Comparison of ENCODE assay signal across 24 cellular contexts in the genomic region with DNA sequence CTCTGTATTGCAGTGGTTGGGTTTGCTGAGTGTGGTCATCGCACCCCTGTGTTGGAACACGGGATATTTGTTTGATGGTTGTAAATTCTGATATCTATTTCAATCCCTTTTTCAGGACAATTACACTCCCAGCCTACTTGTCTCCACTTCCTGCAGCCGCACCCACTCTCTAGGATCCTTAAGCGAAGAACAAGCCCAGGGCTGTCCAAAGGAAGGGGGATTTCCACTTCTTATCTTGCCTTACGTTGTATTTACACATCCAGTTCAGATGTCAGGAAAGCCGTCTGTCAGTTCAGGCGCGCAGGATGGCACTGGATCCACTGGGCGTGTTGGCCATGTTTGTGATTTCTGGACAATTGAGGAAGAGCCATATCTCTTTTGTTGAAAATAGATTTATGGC.
"Had no signal": no experiment of that assay in that cellular context is flagged by ENCODE, and none has a peak within 500 bp of the region (broad histone marks: within the 10 kb centered on the region; RNA-seq: fewer than 3 reads in every experiment).

No MANE protein-coding gene starts in this region.

- DNase-seq: activated B cell treated with CpG ODN at 0.5 μM for 24 hours; activated CD4-positive, alpha-beta T cell treated with anti-CD3 and anti-CD28 coated beads, Interleukin-2, amount 50 U/mL, for 1 hour; activated CD8-positive, alpha-beta T cell treated with anti-CD3 and anti-CD28 coated beads for 36 hours; activated gamma-delta T cell treated with Interleukin-2 at 50 U/mL for 16 hours; activated naive CD4-positive, alpha-beta T cell treated with anti-CD3 and anti-CD28 coated beads, Interleukin-2, amount 50 U/mL, for 16 hours; activated T-cell treated with anti-CD3 and anti-CD28 coated beads, Interleukin-2, amount 50 U/mL, for 4 hours; amygdala; dermis blood vessel endothelial cell; effector CD4-positive, alpha-beta T cell; esophagus squamous epithelium; foreskin melanocyte; heart right ventricle; naive thymus-derived CD4-positive, alpha-beta T cell; nucleus accumbens; right cardiac atrium; stimulated activated CD4-positive, alpha-beta T cell treated with anti-CD3 and anti-CD28 coated beads, Interleukin-4, amount 100 ng/mL, for 1 hour; stimulated activated naive CD8-positive, alpha-beta T cell treated with anti-CD3 and anti-CD28 coated beads, Interleukin-15, Interleukin-2, amounts not matched to agents 100 U/mL and 50 U/mL, for 24 hours; testis; trophoblast cell had no signal

- H3K4me1 ChIP-seq: breast epithelium, heart right ventricle, parathyroid adenoma, testis, vagina had no signal

- H3K9me3 ChIP-seq: esophagus squamous epithelium, testis, vagina had no signal

- H3K36me3 ChIP-seq: breast epithelium, esophagus squamous epithelium, heart right ventricle, vagina had no signal

- H3K4me3 ChIP-seq: breast epithelium, esophagus squamous epithelium, heart right ventricle, testis, vagina had no signal

- H3K27ac ChIP-seq: breast epithelium, esophagus squamous epithelium, heart right ventricle, parathyroid adenoma, testis, vagina had no signal

- ATAC-seq: activated CD8-positive, alpha-beta T cell treated with anti-CD3 and anti-CD28 coated beads for 36 hours; activated T-cell treated with anti-CD3 and anti-CD28 coated beads, Interleukin-2, amount 50 U/mL, for 4 hours; activated T-helper 17 cell treated with anti-CD3 and anti-CD28 coated beads, Interleukin-2, amount 50 U/mL, for 72 hours; heart right ventricle; left lobe of liver; naive thymus-derived CD4-positive, alpha-beta T cell; right cardiac atrium; stimulated activated naive CD8-positive, alpha-beta T cell treated with anti-CD3 and anti-CD28 coated beads, Interleukin-15, Interleukin-2, amounts not matched to agents 100 U/mL and 50 U/mL, for 24 hours had no signal

- H3K27me3 ChIP-seq: esophagus squamous epithelium, testis, vagina had no signal
